Comparison of ENCODE assay signal across 19 cellular contexts in the genomic region with DNA sequence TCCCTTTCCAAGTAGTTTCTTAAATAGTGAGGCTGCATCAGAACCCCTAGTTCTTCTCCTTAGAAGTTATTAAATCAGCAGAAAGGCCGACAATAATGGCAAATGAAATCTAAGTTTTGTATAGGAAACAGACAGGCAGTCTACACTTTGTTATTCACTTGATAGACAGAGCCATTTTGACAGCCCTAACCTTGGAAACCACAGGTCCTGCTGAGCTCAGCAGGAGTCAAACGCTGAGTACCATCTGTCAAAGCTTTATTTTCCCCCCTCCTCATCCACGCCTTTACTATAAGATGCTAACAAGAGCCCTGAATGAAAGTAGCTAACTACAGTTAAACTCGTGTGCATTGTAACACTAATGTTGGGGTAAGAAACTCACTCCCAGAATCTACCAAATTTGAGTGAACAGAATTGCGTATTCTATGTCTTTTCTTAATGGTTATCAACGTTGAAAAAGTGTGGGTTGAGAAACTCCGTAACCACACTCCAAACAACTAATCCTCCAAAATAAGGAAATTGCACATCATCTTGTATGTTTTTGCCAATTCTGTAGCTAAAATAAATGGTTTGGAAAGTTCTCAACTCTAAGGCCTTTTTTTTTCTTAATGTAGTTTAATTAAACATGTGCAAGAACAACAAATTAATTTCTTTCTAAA.
DNase-seq lines count a peak whose midpoint lies in the region; ATAC-seq and TF ChIP-seq lines count a peak whose summit lies in the region.
"Had no signal": no experiment of that assay in that cellular context is flagged by ENCODE, and none has a peak within 500 bp of the region (broad histone marks: within the 10 kb centered on the region; RNA-seq: fewer than 3 reads in every experiment).

No MANE protein-coding gene starts in this region.

- no peak overlapping the region for H3K4me3 Mint-ChIP-seq in WTC11
- H3K4me3 Mint-ChIP-seq: activated B cell treated with CpG ODN at 0.5 μM for 24 hours; activated naive CD4-positive, alpha-beta T cell treated with anti-CD3 and anti-CD28 coated beads, Interleukin-2, amount 10 ng/mL, durations not matched to agents 7 days and 5 days; CD8-positive, alpha-beta memory T cell; memory B cell had no signal

- POLR2A ChIA-PET in WTC11 (lab: Charles Lee) = no interaction called here

- no peaks in the 10 kb centered on the region for H3K9me3 ChIP-seq in osteoblast (ENCODE audit: low read depth, low read length)

- H3K4me2 ChIP-seq in osteoblast (ENCODE audit: insufficient read depth, low read length) = no peak overlapping the region

- H3K4me1 ChIP-seq in osteoblast (ENCODE audit: insufficient read depth, low read length) = peaks cover 5% of the 10 kb centered on the region
- H3K4me1 ChIP-seq: parathyroid adenoma had no signal

- TF ChIP-seq CTCF in WTC11 (IDR thresholded peaks at IDR 0.05) = no peak
- no peak for TF ChIP-seq CTCF in osteoblast (IDR thresholded peaks at IDR 0.05; ENCODE audit: extremely low read depth, low read depth, low read length)

- ATAC-seq in WTC11 = peak; percentile 32; the same call in 1 of the 2 replicates
- ATAC-seq in GM19395 (IDR thresholded peaks at IDR 0.05; ENCODE audit: unreplicated experiment) = no peak
- ATAC-seq in GM21360 (IDR thresholded peaks at IDR 0.05; ENCODE audit: unreplicated experiment) = no peak

- no peak overlapping the region for H3K27ac ChIP-seq in osteoblast (ENCODE audit: low read depth, low read length)
- H3K27ac ChIP-seq: parathyroid adenoma had no signal

- peaks cover 27% of the 10 kb centered on the region for H3K4me1 Mint-ChIP-seq in WTC11
- H3K4me1 Mint-ChIP-seq: activated naive CD4-positive, alpha-beta T cell treated with anti-CD3 and anti-CD28 coated beads, Interleukin-2, amount 10 ng/mL, durations not matched to agents 7 days and 5 days; CD8-positive, alpha-beta memory T cell had no signal

- no peaks in the 10 kb centered on the region for H3K36me3 ChIP-seq in osteoblast (ENCODE audit: insufficient read depth, low read length)

- peak overlapping the region; percentile 82 for H2AFZ ChIP-seq in osteoblast (ENCODE audit: low read length)
- H2AFZ ChIP-seq: parathyroid adenoma had no signal

- CTCF ChIA-PET in WTC11 (lab: Charles Lee) = interaction anchor here (0.8 to 2.4 kb wide), 4 partner anchors 26 to 297 kb away, joined by 3 to 7 read pairs (median 3); no protein-coding TSS in a partner anchor

- peak; percentile 38 for DNase-seq in NCI-H510A treated with DMSO at 0.1 percent for 48 hours (lab: John Stamatoyannopoulos, UW)
- no peak for DNase-seq in NCI-H510A (lab: John Stamatoyannopoulos, UW)
- DNase-seq in NCI-H345 treated with DMSO at 0.1 percent for 48 hours (lab: John Stamatoyannopoulos, UW; ENCODE audit: unreplicated experiment) = peak; percentile 92
- DNase-seq in WTC11 (ENCODE audit: low spot score) = no peak
- no peak for DNase-seq in osteoblast (ENCODE audit: insufficient read length, low spot score, missing footprints)
- DNase-seq in erythroblast (lab: John Stamatoyannopoulos, UW) = no peak
- DNase-seq: 8988T; activated B cell treated with CpG ODN at 0.5 μM for 24 hours; activated naive CD4-positive, alpha-beta T cell treated with anti-CD3 and anti-CD28 coated beads, Interleukin-2, amount 10 ng/mL, durations not matched to agents 7 days and 5 days; CD8-positive, alpha-beta memory T cell; effector memory CD4-positive, alpha-beta T cell; foreskin melanocyte; Karpas-422; NCI-H526 treated with DMSO at 0.1 percent for 48 hours; stimulated activated CD4-positive, alpha-beta T cell treated with anti-CD3 and anti-CD28 coated beads, Interleukin-12 subunit alpha, Interleukin-12 subunit beta, amount 100 ng/mL, for 4 hours had no signal

- no peaks in the 10 kb centered on the region for H3K9me3 Mint-ChIP-seq in WTC11
- H3K9me3 Mint-ChIP-seq: activated B cell treated with CpG ODN at 0.5 μM for 24 hours; activated naive CD4-positive, alpha-beta T cell treated with anti-CD3 and anti-CD28 coated beads, Interleukin-2, amount 10 ng/mL, durations not matched to agents 7 days and 5 days; CD8-positive, alpha-beta memory T cell; memory B cell had no signal

- TF ChIP-seq POLR2A in erythroblast (IDR thresholded peaks at IDR 0.05; ENCODE audit: low read length) = no peak

- H3K27me3 Mint-ChIP-seq in WTC11 (ENCODE audit: low read depth) = no peaks in the 10 kb centered on the region
- H3K27me3 Mint-ChIP-seq: activated naive CD4-positive, alpha-beta T cell treated with anti-CD3 and anti-CD28 coated beads, Interleukin-2, amount 10 ng/mL, durations not matched to agents 7 days and 5 days; CD8-positive, alpha-beta memory T cell had no signal

- no peaks in the 10 kb centered on the region for H3K36me3 Mint-ChIP-seq in WTC11
- H3K36me3 Mint-ChIP-seq: activated naive CD4-positive, alpha-beta T cell treated with anti-CD3 and anti-CD28 coated beads, Interleukin-2, amount 10 ng/mL, durations not matched to agents 7 days and 5 days; CD8-positive, alpha-beta memory T cell; memory B cell had no signal

- no peaks in the 10 kb centered on the region for H4K20me1 ChIP-seq in osteoblast (ENCODE audit: insufficient read depth, low read length)

- H3K27me3 ChIP-seq in osteoblast (ENCODE audit: insufficient read depth, low read length) = peaks cover 5% of the 10 kb centered on the region

- H3K79me2 ChIP-seq in osteoblast (ENCODE audit: insufficient read depth, low read length) = no peaks in the 10 kb centered on the region
- H3K79me2 ChIP-seq: parathyroid adenoma had no signal

- H3K27ac Mint-ChIP-seq in WTC11 = no peak overlapping the region
- H3K27ac Mint-ChIP-seq: activated B cell treated with CpG ODN at 0.5 μM for 24 hours; activated naive CD4-positive, alpha-beta T cell treated with anti-CD3 and anti-CD28 coated beads, Interleukin-2, amount 10 ng/mL, durations not matched to agents 7 days and 5 days; CD8-positive, alpha-beta memory T cell; memory B cell had no signal

- H3K4me3 ChIP-seq in osteoblast (ENCODE audit: insufficient read depth, low read length) = no peak overlapping the region

TF ChIP-seq in WTC11, 78 proteins besides CTCF, POLR2A, EP300 and RAD21 (continues in another document):
- TF ChIP-seq PRDM15 (CRISPR knock-in tag; IDR thresholded peaks at IDR 0.05) = no peak
- no peak for TF ChIP-seq CDX4 (CRISPR knock-in tag; IDR thresholded peaks at IDR 0.05; ENCODE audit: borderline replicate concordance)
- no peak for TF ChIP-seq ZNF512 (CRISPR knock-in tag; IDR thresholded peaks at IDR 0.05; ENCODE audit: borderline replicate concordance)
- no peak for TF ChIP-seq CREM (CRISPR knock-in tag; IDR thresholded peaks at IDR 0.05)
- TF ChIP-seq NFATC4 (CRISPR knock-in tag; IDR thresholded peaks at IDR 0.05) = no peak

Comparison
In these comparisons a context has a peak if more than half of its experiments do, and no peak if none do; other contexts are left out.
1. DNase-seq: peak in NCI-H510A treated with DMSO at 0.1 percent for 48 hours (single experiment) and NCI-H345 treated with DMSO at 0.1 percent for 48 hours (single experiment); none in NCI-H510A (single experiment), WTC11 (single experiment), osteoblast (single experiment) and erythroblast (0 of 2).